In genomic region chr7:111985802-111986201, GRCh38 we compare ENCODE assay signal across 26 cellular contexts.
"Had no signal": no experiment of that assay in that cellular context is flagged by ENCODE, and none has a peak within 500 bp of the region (broad histone marks: within the 10 kb centered on the region; RNA-seq: fewer than 3 reads in every experiment).

No MANE protein-coding gene starts in this region.

- H3K36me3 ChIP-seq: adrenal gland, MG63 had no signal

- DNase-seq: activated CD4-positive, alpha-beta T cell treated with anti-CD3 and anti-CD28 coated beads for 48 hours; activated CD4-positive, alpha-beta T cell treated with anti-CD3 and anti-CD28 coated beads, Interleukin-2, amount 50 U/mL, for 4 hours; activated CD4-positive, CD25-positive, alpha-beta regulatory T cell treated with anti-CD3 and anti-CD28 coated beads, Interleukin-2, amount 50 U/mL, for 72 hours; activated CD8-positive, alpha-beta memory T cell treated with anti-CD3 and anti-CD28 coated beads, Interleukin-2, amount 50 U/mL, for 48 hours; activated CD8-positive, alpha-beta T cell treated with anti-CD3 and anti-CD28 coated beads, Interleukin-2, amount 10 ng/mL, durations not matched to agents 7 days and 5 days; activated naive CD4-positive, alpha-beta T cell treated with anti-CD3 and anti-CD28 coated beads, Interleukin-2, amount 50 U/mL, for 16 hours; activated naive CD8-positive, alpha-beta T cell treated with anti-CD3 and anti-CD28 coated beads, Interleukin-2, amount 10 ng/mL, durations not matched to agents 7 days and 5 days; activated T-cell treated with anti-CD3 and anti-CD28 coated beads, Interleukin-2, amount 50 U/mL, for 1 hour; adrenal gland; anterior cingulate cortex; MG63; NCI-H1092 treated with DMSO at 0.1 percent for 48 hours; NCI-H1417 treated with DMSO at 0.1 percent for 48 hours; NCI-H1694; NCI-H2029; NCI-H2107; NCI-H2171 treated with DMSO at 0.1 percent for 48 hours; NCI-H226; NCI-H510A; NCI-H69; PC-9; SIG-M5; T-helper 17 cell; T-helper 9 cell had no signal

- H3K4me3 Mint-ChIP-seq: activated CD8-positive, alpha-beta T cell treated with anti-CD3 and anti-CD28 coated beads, Interleukin-2, amount 10 ng/mL, durations not matched to agents 7 days and 5 days; activated naive CD8-positive, alpha-beta T cell treated with anti-CD3 and anti-CD28 coated beads, Interleukin-2, amount 10 ng/mL, durations not matched to agents 7 days and 5 days; T-helper 17 cell; WTC11 had no signal

- H3K27me3 ChIP-seq: adrenal gland, MG63 had no signal

- H3K9me3 ChIP-seq: adrenal gland, MG63 had no signal

- H3K27ac Mint-ChIP-seq: activated CD8-positive, alpha-beta T cell treated with anti-CD3 and anti-CD28 coated beads, Interleukin-2, amount 10 ng/mL, durations not matched to agents 7 days and 5 days; activated naive CD8-positive, alpha-beta T cell treated with anti-CD3 and anti-CD28 coated beads, Interleukin-2, amount 10 ng/mL, durations not matched to agents 7 days and 5 days; T-helper 17 cell; WTC11 had no signal

- H3K4me3 ChIP-seq: adrenal gland, MG63, PC-9 had no signal

- ATAC-seq: activated CD8-positive, alpha-beta T cell treated with anti-CD3 and anti-CD28 coated beads, Interleukin-2, amount 10 ng/mL, durations not matched to agents 7 days and 5 days; T-helper 17 cell; WTC11 had no signal

- H3K9me3 Mint-ChIP-seq: activated naive CD8-positive, alpha-beta T cell treated with anti-CD3 and anti-CD28 coated beads, Interleukin-2, amount 10 ng/mL, durations not matched to agents 7 days and 5 days; WTC11 had no signal

- H3K4me1 Mint-ChIP-seq: activated naive CD8-positive, alpha-beta T cell treated with anti-CD3 and anti-CD28 coated beads, Interleukin-2, amount 10 ng/mL, durations not matched to agents 7 days and 5 days; T-helper 17 cell had no signal

- H3K36me3 Mint-ChIP-seq: activated naive CD8-positive, alpha-beta T cell treated with anti-CD3 and anti-CD28 coated beads, Interleukin-2, amount 10 ng/mL, durations not matched to agents 7 days and 5 days had no signal

- H3K27ac ChIP-seq: KMS-11, PC-9 had no signal
